ENCODE assay signal across 9 cellular contexts in genomic region chr3:75294124-75294523, GRCh38.
DNase-seq lines count a peak whose midpoint lies in the region; ATAC-seq and TF ChIP-seq lines count a peak whose summit lies in the region.
"Had no signal": no experiment of that assay in that cellular context is flagged by ENCODE, and none has a peak within 500 bp of the region (broad histone marks: within the 10 kb centered on the region; RNA-seq: fewer than 3 reads in every experiment).

No MANE protein-coding gene starts in this region.

- intact Hi-C loops in left ventricle myocardium inferior (cut with micrococcal nuclease), result no loop called here
- intact Hi-C loops in gastrocnemius medialis (cut with DNase I; ENCODE audit: low total_unique reads), result loop anchor here (1.0 to 10.0 kb wide), 3 partner anchors 135 to 348 kb away; no protein-coding TSS in a partner anchor

- DNase-seq in activated naive CD4-positive, alpha-beta T cell treated with anti-CD3 and anti-CD28 coated beads, Interleukin-2, amount 10 ng/mL, durations not matched to agents 7 days and 5 days, result peak; percentile 21
- DNase-seq in activated naive CD4-positive, alpha-beta T cell treated with anti-CD3 and anti-CD28 coated beads, Interleukin-2, amount 50 U/mL, for 16 hours, result no peak
- no peak for DNase-seq in left ventricle myocardium inferior
- peak in 1 of 2 donors; percentile 20 for DNase-seq in gastrocnemius medialis
- DNase-seq in cortex of kidney (lab: John Stamatoyannopoulos, UW), result no peak
- DNase-seq: activated T-cell treated with anti-CD3 and anti-CD28 coated beads, Interleukin-2, amount 50 U/mL, for 72 hours had no signal

- peak; percentile 83 for TF ChIP-seq CTCF in VCaP (conservative IDR thresholded peaks at IDR 0.05)
- TF ChIP-seq CTCF in left ventricle myocardium inferior (IDR thresholded peaks at IDR 0.05; ENCODE audit: borderline replicate concordance), result peak; percentile 87
- TF ChIP-seq CTCF in gastrocnemius medialis (IDR thresholded peaks at IDR 0.05 in 4 of 5, conservative IDR thresholded peaks at IDR 0.05 in 1 of 5), result peak; percentile 45 to 78 (median 65)

- H3K4me1 ChIP-seq in left ventricle myocardium inferior (no peaks in the 10 kb centered on the region), gastrocnemius medialis (no peaks in the 10 kb centered on the region)

- CTCF ChIA-PET in activated naive CD4-positive, alpha-beta T cell treated with anti-CD3 and anti-CD28 coated beads, Interleukin-2, amount 10 ng/mL, durations not matched to agents 7 days and 5 days (lab: Charles Lee), result interaction anchor here (1.4 kb wide), 1 partner anchor 128 kb away, joined by 5 read pairs; no protein-coding TSS in a partner anchor

- no peak overlapping the region for H3K4me3 Mint-ChIP-seq in activated naive CD4-positive, alpha-beta T cell treated with anti-CD3 and anti-CD28 coated beads, Interleukin-2, amount 10 ng/mL, durations not matched to agents 7 days and 5 days
- H3K4me3 Mint-ChIP-seq: activated T-cell treated with anti-CD3 and anti-CD28 coated beads, Interleukin-2, amount 50 U/mL, for 72 hours had no signal

- H3K27me3 Mint-ChIP-seq in activated naive CD4-positive, alpha-beta T cell treated with anti-CD3 and anti-CD28 coated beads, Interleukin-2, amount 10 ng/mL, durations not matched to agents 7 days and 5 days, result no peaks in the 10 kb centered on the region

- H3K4me1 Mint-ChIP-seq in activated naive CD4-positive, alpha-beta T cell treated with anti-CD3 and anti-CD28 coated beads, Interleukin-2, amount 10 ng/mL, durations not matched to agents 7 days and 5 days, result no peaks in the 10 kb centered on the region

- no peak for TF ChIP-seq POLR2A in gastrocnemius medialis (IDR thresholded peaks at IDR 0.05)

- H3K9me3 Mint-ChIP-seq in activated naive CD4-positive, alpha-beta T cell treated with anti-CD3 and anti-CD28 coated beads, Interleukin-2, amount 10 ng/mL, durations not matched to agents 7 days and 5 days, result no peaks in the 10 kb centered on the region

- no peak overlapping the region for H3K4me3 ChIP-seq in left ventricle myocardium inferior
- H3K4me3 ChIP-seq in gastrocnemius medialis, result no peak overlapping the region

- H3K27me3 ChIP-seq in left ventricle myocardium inferior (ENCODE audit: low read depth) (peaks cover 30% of the 10 kb centered on the region), gastrocnemius medialis (no peaks in the 10 kb centered on the region)

- H3K36me3 ChIP-seq in left ventricle myocardium inferior (no peaks in the 10 kb centered on the region), gastrocnemius medialis (no peaks in the 10 kb centered on the region)

- H3K9me3 ChIP-seq in left ventricle myocardium inferior (replicated peaks), result no peaks in the 10 kb centered on the region
- no peaks in the 10 kb centered on the region for H3K9me3 ChIP-seq in gastrocnemius medialis

- ATAC-seq in HG03432 (IDR thresholded peaks at IDR 0.05; ENCODE audit: unreplicated experiment) (peak; percentile 89), gastrocnemius medialis (peak; percentile 75 to 90), HG03571 (IDR thresholded peaks at IDR 0.05; ENCODE audit: unreplicated experiment) (no peak)

- H3K27ac ChIP-seq in VCaP (no peak overlapping the region), left ventricle myocardium inferior (replicated peaks) (no peak overlapping the region), gastrocnemius medialis (no peak overlapping the region)

- in situ Hi-C loops in gastrocnemius medialis (cut with MboI; ENCODE audit: low sequenced_read_pairs in 4 of 4), result loop anchor here in 3 of 4 donors (10.0 kb wide), 1 partner anchor 131 kb away; no protein-coding TSS in a partner anchor

- no peak overlapping the region for H3K27ac Mint-ChIP-seq in activated naive CD4-positive, alpha-beta T cell treated with anti-CD3 and anti-CD28 coated beads, Interleukin-2, amount 10 ng/mL, durations not matched to agents 7 days and 5 days
- H3K27ac Mint-ChIP-seq: activated T-cell treated with anti-CD3 and anti-CD28 coated beads, Interleukin-2, amount 50 U/mL, for 72 hours had no signal

- H3K36me3 Mint-ChIP-seq in activated naive CD4-positive, alpha-beta T cell treated with anti-CD3 and anti-CD28 coated beads, Interleukin-2, amount 10 ng/mL, durations not matched to agents 7 days and 5 days, result no peaks in the 10 kb centered on the region
